In the genomic region with DNA sequence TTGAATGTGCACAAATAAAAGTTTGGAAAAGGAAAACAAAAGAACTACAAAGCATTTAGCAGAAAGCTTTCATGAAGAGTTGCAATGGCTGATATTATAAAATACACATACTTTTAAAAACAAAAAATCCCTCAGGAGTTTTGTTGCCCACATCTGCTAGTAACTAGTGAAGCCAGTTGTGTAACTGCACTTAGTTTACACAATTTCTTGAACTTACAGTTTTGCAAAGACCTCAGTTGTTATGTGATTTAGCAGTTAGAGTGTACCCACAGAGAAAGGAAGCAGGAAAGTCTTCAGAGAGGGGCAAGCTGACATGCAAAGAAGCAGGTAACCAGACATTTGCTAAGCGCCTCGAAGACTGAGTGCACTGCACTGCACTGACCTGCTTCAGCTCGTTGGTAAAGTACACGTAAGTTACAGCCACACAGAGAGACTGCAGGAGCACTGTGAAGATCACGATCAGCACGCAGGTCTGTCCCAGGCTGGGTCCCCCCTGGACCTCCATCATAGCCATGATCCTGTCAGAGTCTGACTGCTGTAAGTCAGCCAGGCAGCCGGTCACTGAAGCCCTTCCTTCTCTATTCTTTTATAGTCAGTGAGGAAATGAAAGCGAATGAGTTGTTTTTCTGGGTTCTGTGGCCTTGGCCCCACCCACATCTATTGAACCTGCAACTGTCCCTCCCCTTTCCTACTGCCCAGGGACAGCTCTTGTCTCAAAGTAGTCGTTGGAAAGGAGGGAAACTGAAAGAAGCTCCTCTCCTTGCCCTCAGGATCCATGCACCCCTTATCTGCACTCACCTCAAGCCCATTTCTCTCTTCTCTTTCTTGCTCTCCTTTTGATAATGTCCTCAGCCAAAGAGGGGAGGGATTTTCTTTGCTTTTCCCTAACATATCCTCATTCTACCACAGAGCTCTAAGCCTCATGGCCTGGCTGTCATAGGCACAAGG, we compare ENCODE assay signal across 8 cellular contexts. TPM values are rescaled to one million over a fixed set of nuclear protein-coding genes. Genes with fewer than 3 reads are reported as not detected.
A peak's percentile ranks its signal among the peaks of the same experiment; 100 is the strongest.
DNase-seq lines count a peak whose midpoint lies in the region; ATAC-seq and TF ChIP-seq lines count a peak whose summit lies in the region.

Gene TNFSF10, minus strand, starts transcription at position 560 of the 948 bp plus-strand sequence. Its CDS starts 46 bp downstream, at position 514.

- no peaks in the 10 kb centered on the region for H3K36me3 ChIP-seq in Panc1 (ENCODE audit: control insufficient read depth, insufficient read depth, low read length)

- intact Hi-C loops in Panc1 (cut with micrococcal nuclease; ENCODE audit: unreplicated experiment) = no loop called here

- CTCF ChIA-PET in Panc1 (lab: Charles Lee) = no interaction called here

- POLR2A ChIA-PET in Panc1 (lab: Charles Lee) = no interaction called here

- H3K4me3 ChIP-seq in Panc1 (ENCODE audit: low read depth in 2 of 2, low read length in 2 of 2) = peak within 1 kb of the TSS; percentile 17 to 58

- ATAC-seq in GM19025 (IDR thresholded peaks at IDR 0.05; ENCODE audit: low read depth, unreplicated experiment) (peak; percentile 89), HG03135 (IDR thresholded peaks at IDR 0.05; ENCODE audit: unreplicated experiment) (peak; percentile 88), Panc1 (peak; percentile 86)

- H3K27me3 ChIP-seq in Panc1 (ENCODE audit: control insufficient read depth, insufficient read depth, low read length) = no peaks in the 10 kb centered on the region

- H3K4me1 ChIP-seq in Panc1 (ENCODE audit: control insufficient read depth, insufficient read depth, low read length) = peaks cover 5% of the 10 kb centered on the region

- H3K9me3 ChIP-seq in Panc1 (ENCODE audit: control insufficient read depth, insufficient read depth, low read depth, low read length) = no peaks in the 10 kb centered on the region

- peak within 1 kb of the TSS; percentile 19; the same call in 1 of the 2 replicates for H3K27ac ChIP-seq in Panc1 (ENCODE audit: low read length)

- DNase-seq in A172 (ENCODE audit: low spot score) = peak; percentile 22
- no peak for DNase-seq in Panc1 (ENCODE audit: low read depth, low spot score)
- DNase-seq in activated T-helper 1 cell treated with anti-CD3 and anti-CD28 coated beads, Interleukin-2, amount 50 U/mL, for 16 hours (ENCODE audit: low read depth in 1 of 2, low spot score in 1 of 2) = peak; percentile 16 to 25
- DNase-seq in glomerular endothelial cell (ENCODE audit: extremely low read depth, low read depth, low spot score) = no peak
- peak; percentile 89 for DNase-seq in renal cortical epithelial cell (ENCODE audit: low read depth)
- DNase-seq in epidermal melanocyte (ENCODE audit: insufficient read length, low spot score) = no peak

- BruUV-seq in Panc1 (replicated peaks; lab: Mats Ljungman, UMichigan) = no TSS peak

- no peak for TF ChIP-seq CTCF in Panc1 (IDR thresholded peaks at IDR 0.05)

- in situ Hi-C loops in Panc1 (cut with HindIII; ENCODE audit: low pct_unique_long_range_greater_than_20kb, low sequenced_read_pairs) = no loop called here

RNA-seq across cellular contexts. Expression of gene TNFSF10, which starts in this region (rescaled TPM):
- 0.46 and 0.79 TPM in 2 replicates for total RNA-seq in A172 (2014; rRNA removed; shearing (Covaris generic))
- total RNA-seq in Panc1 (2021; ENCODE audit: unreplicated experiment) (2.2 TPM), glomerular endothelial cell (33.2 and 74.6 TPM in 2 replicates), renal cortical epithelial cell (398 and 575 TPM in 2 replicates)
- 1.4 TPM for polyA plus RNA-seq in Panc1 (2012; ENCODE audit: insufficient read length)

Comparison
In these comparisons a context has a peak if more than half of its experiments do, and no peak if none do; other contexts are left out.
1. RNA of gene TNFSF10 (total RNA-seq): 398 to 575 TPM in renal cortical epithelial cell and 33.2 to 74.6 TPM in glomerular endothelial cell; 2.2 TPM in Panc1 (single experiment) and 0.46 to 0.79 TPM in A172; every median in the first group is over 10 times any median in the second.
2. Peak in DNase-seq in A172; RNA of the gene not detected or under 1 TPM.
3. DNase-seq: peak in activated T-helper 1 cell treated with anti-CD3 and anti-CD28 coated beads, Interleukin-2, amount 50 U/mL, for 16 hours (2 of 2) and renal cortical epithelial cell (single experiment); none in Panc1 (single experiment), glomerular endothelial cell (single experiment) and epidermal melanocyte (single experiment).
4. Peak in every context shown above with its lines, with median percentiles within 50 percentile points of each other: ATAC-seq.